ENCODE assay signal across 1 cellular context in genomic region chr2:231034291-231034882, GRCh38.
A peak's percentile ranks its signal among the peaks of the same experiment; 100 is the strongest.
TF ChIP-seq lines count a peak whose summit lies in the region.

No MANE protein-coding gene starts in this region.

TF ChIP-seq in HepG2, 621 proteins besides CTCF, POLR2A, EP300 and RAD21 (continued from another document and continues in another):
- TF ChIP-seq ZNF639 (CRISPR knock-in tag; conservative IDR thresholded peaks at IDR 0.05) (no peak), ZNF790 (CRISPR knock-in tag; IDR thresholded peaks at IDR 0.05; ENCODE audit: borderline replicate concordance) (no peak), ELF4 (CRISPR knock-in tag; IDR thresholded peaks at IDR 0.05; ENCODE audit: borderline replicate concordance) (0 out of 2 replicates have a peak, but pooled peaks have one; percentile 9), ZNF432 (CRISPR knock-in tag; IDR thresholded peaks at IDR 0.05; ENCODE audit: borderline replicate concordance) (no peak), SRSF9 (IDR thresholded peaks at IDR 0.05; ENCODE audit: borderline replicate concordance, insufficient read depth, low read depth, low read length, poor library complexity, severe bottlenecking) (no peak), SRY (CRISPR knock-in tag; IDR thresholded peaks at IDR 0.05) (no peak; the same call in 1 of the 2 replicates), RARA (CRISPR knock-in tag; IDR thresholded peaks at IDR 0.05) (peak; percentile 36; the same call in 1 of the 2 replicates), SP5 (CRISPR knock-in tag; IDR thresholded peaks at IDR 0.05; ENCODE audit: borderline replicate concordance, low read depth) (0 out of 2 replicates have a peak, but pooled peaks have one; percentile 15), HNF1B (CRISPR knock-in tag; IDR thresholded peaks at IDR 0.05) (no peak), NFYB (CRISPR knock-in tag; IDR thresholded peaks at IDR 0.05) (no peak), ZNF781 (CRISPR knock-in tag; IDR thresholded peaks at IDR 0.05; ENCODE audit: borderline replicate concordance, not compliant biosample characterization) (no peak), HES4 (CRISPR knock-in tag; IDR thresholded peaks at IDR 0.05; ENCODE audit: borderline replicate concordance) (no peak), TFAP4 (IDR thresholded peaks at IDR 0.05; ENCODE audit: borderline replicate concordance, low read depth) (no peak), NAIF1 (CRISPR knock-in tag; IDR thresholded peaks at IDR 0.05; ENCODE audit: borderline replicate concordance) (no peak), NCOR1 (IDR thresholded peaks at IDR 0.05; ENCODE audit: borderline replicate concordance, low read length) (peak; percentile 49; the same call in 1 of the 2 replicates), SIN3A (IDR thresholded peaks at IDR 0.05; ENCODE audit: borderline replicate concordance, low read depth, low read length) (no peak), TCF12 (IDR thresholded peaks at IDR 0.05) (no peak), TCF12 (CRISPR knock-in tag; IDR thresholded peaks at IDR 0.05) (no peak), ZNF710 (CRISPR knock-in tag; IDR thresholded peaks at IDR 0.05; ENCODE audit: borderline replicate concordance) (no peak), PCBP1 (IDR thresholded peaks at IDR 0.05; ENCODE audit: borderline replicate concordance, low read depth, low read length) (no peak), ZSCAN9 (CRISPR knock-in tag; IDR thresholded peaks at IDR 0.05; ENCODE audit: borderline replicate concordance) (no peak), ATAD3A (CRISPR knock-in tag; IDR thresholded peaks at IDR 0.05) (no peak), ZEB1 (IDR thresholded peaks at IDR 0.05; ENCODE audit: insufficient replicate concordance, low read depth) (no peak), ZNF720 (CRISPR knock-in tag; IDR thresholded peaks at IDR 0.05) (no peak), MYNN (CRISPR knock-in tag; IDR thresholded peaks at IDR 0.05; ENCODE audit: low read depth) (no peak), ZSCAN29 (CRISPR knock-in tag; conservative IDR thresholded peaks at IDR 0.05) (no peak), NFE2L1 (CRISPR knock-in tag; IDR thresholded peaks at IDR 0.05; ENCODE audit: borderline replicate concordance) (no peak), SCMH1 (CRISPR knock-in tag; IDR thresholded peaks at IDR 0.05; ENCODE audit: borderline replicate concordance) (no peak), ZNF564 (CRISPR knock-in tag; IDR thresholded peaks at IDR 0.05) (no peak), HNRNPH1 (optimal IDR thresholded peaks at IDR 0.05; ENCODE audit: low read depth, low read length) (no peak), ARNT2 (CRISPR knock-in tag; IDR thresholded peaks at IDR 0.05; ENCODE audit: low read depth) (no peak), BRF2 (CRISPR knock-in tag; IDR thresholded peaks at IDR 0.05) (no peak), SMARCC2 (IDR thresholded peaks at IDR 0.05) (no peak), SOX13 (IDR thresholded peaks at IDR 0.05) (no peak), SOX13 (CRISPR knock-in tag; conservative IDR thresholded peaks at IDR 0.05 in 1 of 2, IDR thresholded peaks at IDR 0.05 in 1 of 2) (no peak), ZNF282 (IDR thresholded peaks at IDR 0.05; ENCODE audit: partially characterized antibody) (no peak), RXRB (CRISPR knock-in tag; IDR thresholded peaks at IDR 0.05; ENCODE audit: borderline replicate concordance) (peak; percentile 9; the same call in 1 of the 2 replicates), NFIC (IDR thresholded peaks at IDR 0.05; ENCODE audit: low read length) (peak; percentile 83; the same call in 1 of the 2 replicates), ZSCAN30 (CRISPR knock-in tag; IDR thresholded peaks at IDR 0.05) (no peak), NR2F6 (IDR thresholded peaks at IDR 0.05) (peak; percentile 51; the same call in 1 of the 2 replicates), NR2F6 (CRISPR knock-in tag; IDR thresholded peaks at IDR 0.05) (no peak), TARDBP (CRISPR knock-in tag; IDR thresholded peaks at IDR 0.05) (peak; percentile 0; the same call in 1 of the 2 replicates), EED (CRISPR knock-in tag; IDR thresholded peaks at IDR 0.05) (no peak), KLF13 (CRISPR knock-in tag; IDR thresholded peaks at IDR 0.05) (no peak), KDM3A (CRISPR knock-in tag; IDR thresholded peaks at IDR 0.05; ENCODE audit: low read depth) (no peak), SKI (IDR thresholded peaks at IDR 0.05; ENCODE audit: partially characterized antibody) (no peak), ZBTB42 (CRISPR knock-in tag; IDR thresholded peaks at IDR 0.05) (no peak), HDAC1 (CRISPR knock-in tag; IDR thresholded peaks at IDR 0.05) (peak; percentile 71; the same call in 1 of the 2 replicates), ATRX (CRISPR knock-in tag; IDR thresholded peaks at IDR 0.05; ENCODE audit: borderline replicate concordance) (no peak), U2AF2 (IDR thresholded peaks at IDR 0.05; ENCODE audit: low read depth, low read length) (no peak), CBX1 (IDR thresholded peaks at IDR 0.05; ENCODE audit: low read depth) (no peak), ZMYM4 (CRISPR knock-in tag; IDR thresholded peaks at IDR 0.05) (0 out of 2 replicates have a peak, but pooled peaks have one; percentile 25), ZNF430 (CRISPR knock-in tag; IDR thresholded peaks at IDR 0.05) (no peak), BRD4 (CRISPR knock-in tag; IDR thresholded peaks at IDR 0.05) (no peak), ZNF761 (CRISPR knock-in tag; conservative IDR thresholded peaks at IDR 0.05) (no peak), ONECUT2 (CRISPR knock-in tag; IDR thresholded peaks at IDR 0.05) (no peak), KMT2A (CRISPR knock-in tag; IDR thresholded peaks at IDR 0.05) (no peak)
- TF ChIP-seq, protein P1, sequence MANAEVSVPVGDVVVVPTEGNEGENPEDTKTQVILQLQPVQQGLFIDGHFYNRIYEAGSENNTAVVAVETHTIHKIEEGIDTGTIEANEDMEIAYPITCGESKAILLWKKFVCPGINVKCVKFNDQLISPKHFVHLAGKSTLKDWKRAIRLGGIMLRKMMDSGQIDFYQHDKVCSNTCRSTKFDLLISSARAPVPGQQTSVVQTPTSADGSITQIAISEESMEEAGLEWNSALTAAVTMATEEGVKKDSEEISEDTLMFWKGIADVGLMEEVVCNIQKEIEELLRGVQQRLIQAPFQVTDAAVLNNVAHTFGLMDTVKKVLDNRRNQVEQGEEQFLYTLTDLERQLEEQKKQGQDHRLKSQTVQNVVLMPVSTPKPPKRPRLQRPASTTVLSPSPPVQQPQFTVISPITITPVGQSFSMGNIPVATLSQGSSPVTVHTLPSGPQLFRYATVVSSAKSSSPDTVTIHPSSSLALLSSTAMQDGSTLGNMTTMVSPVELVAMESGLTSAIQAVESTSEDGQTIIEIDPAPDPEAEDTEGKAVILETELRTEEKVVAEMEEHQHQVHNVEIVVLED (CRISPR knock-in tag; IDR thresholded peaks at IDR 0.05; ENCODE audit: borderline replicate concordance): no peak
- TF ChIP-seq, protein P2, sequence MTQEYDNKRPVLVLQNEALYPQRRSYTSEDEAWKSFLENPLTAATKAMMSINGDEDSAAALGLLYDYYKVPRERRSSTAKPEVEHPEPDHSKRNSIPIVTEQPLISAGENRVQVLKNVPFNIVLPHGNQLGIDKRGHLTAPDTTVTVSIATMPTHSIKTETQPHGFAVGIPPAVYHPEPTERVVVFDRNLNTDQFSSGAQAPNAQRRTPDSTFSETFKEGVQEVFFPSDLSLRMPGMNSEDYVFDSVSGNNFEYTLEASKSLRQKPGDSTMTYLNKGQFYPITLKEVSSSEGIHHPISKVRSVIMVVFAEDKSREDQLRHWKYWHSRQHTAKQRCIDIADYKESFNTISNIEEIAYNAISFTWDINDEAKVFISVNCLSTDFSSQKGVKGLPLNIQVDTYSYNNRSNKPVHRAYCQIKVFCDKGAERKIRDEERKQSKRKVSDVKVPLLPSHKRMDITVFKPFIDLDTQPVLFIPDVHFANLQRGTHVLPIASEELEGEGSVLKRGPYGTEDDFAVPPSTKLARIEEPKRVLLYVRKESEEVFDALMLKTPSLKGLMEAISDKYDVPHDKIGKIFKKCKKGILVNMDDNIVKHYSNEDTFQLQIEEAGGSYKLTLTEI (CRISPR knock-in tag; conservative IDR thresholded peaks at IDR 0.05): no peak
- TF ChIP-seq, protein P3, sequence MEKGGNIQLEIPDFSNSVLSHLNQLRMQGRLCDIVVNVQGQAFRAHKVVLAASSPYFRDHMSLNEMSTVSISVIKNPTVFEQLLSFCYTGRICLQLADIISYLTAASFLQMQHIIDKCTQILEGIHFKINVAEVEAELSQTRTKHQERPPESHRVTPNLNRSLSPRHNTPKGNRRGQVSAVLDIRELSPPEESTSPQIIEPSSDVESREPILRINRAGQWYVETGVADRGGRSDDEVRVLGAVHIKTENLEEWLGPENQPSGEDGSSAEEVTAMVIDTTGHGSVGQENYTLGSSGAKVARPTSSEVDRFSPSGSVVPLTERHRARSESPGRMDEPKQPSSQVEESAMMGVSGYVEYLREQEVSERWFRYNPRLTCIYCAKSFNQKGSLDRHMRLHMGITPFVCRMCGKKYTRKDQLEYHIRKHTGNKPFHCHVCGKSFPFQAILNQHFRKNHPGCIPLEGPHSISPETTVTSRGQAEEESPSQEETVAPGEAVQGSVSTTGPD (CRISPR knock-in tag; IDR thresholded peaks at IDR 0.05): no peak
- TF ChIP-seq, protein P4, sequence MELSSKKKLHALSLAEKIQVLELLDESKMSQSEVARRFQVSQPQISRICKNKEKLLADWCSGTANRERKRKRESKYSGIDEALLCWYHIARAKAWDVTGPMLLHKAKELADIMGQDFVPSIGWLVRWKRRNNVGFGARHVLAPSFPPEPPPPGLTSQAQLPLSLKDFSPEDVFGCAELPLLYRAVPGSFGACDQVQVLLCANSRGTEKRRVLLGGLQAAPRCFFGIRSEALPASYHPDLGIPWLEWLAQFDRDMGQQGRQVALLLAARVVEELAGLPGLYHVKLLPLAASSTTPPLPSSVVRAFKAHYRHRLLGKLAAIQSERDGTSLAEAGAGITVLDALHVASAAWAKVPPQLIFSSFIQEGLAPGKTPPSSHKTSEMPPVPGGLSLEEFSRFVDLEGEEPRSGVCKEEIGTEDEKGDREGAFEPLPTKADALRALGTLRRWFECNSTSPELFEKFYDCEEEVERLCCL (CRISPR knock-in tag; IDR thresholded peaks at IDR 0.05; ENCODE audit: borderline replicate concordance): no peak
- TF ChIP-seq, protein P5, sequence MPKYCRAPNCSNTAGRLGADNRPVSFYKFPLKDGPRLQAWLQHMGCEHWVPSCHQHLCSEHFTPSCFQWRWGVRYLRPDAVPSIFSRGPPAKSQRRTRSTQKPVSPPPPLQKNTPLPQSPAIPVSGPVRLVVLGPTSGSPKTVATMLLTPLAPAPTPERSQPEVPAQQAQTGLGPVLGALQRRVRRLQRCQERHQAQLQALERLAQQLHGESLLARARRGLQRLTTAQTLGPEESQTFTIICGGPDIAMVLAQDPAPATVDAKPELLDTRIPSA (CRISPR knock-in tag; IDR thresholded peaks at IDR 0.05; ENCODE audit: borderline replicate concordance): no peak
